Comparison of ENCODE assay signal across 19 cellular contexts in genomic region chr17:28365487-28365886, GRCh38. TPM values are rescaled to one million over a fixed set of nuclear protein-coding genes. Genes with fewer than 3 reads are reported as not detected.
DNase-seq lines count a peak whose midpoint lies in the region; ATAC-seq, FAIRE-seq and TF ChIP-seq lines count a peak whose summit lies in the region.
"Had no signal": no experiment of that assay in that cellular context is flagged by ENCODE, and none has a peak within 500 bp of the region (broad histone marks: within the 10 kb centered on the region; RNA-seq: fewer than 3 reads in every experiment).

No MANE protein-coding gene starts in this region.

- peak in 1 of 2 experiments; percentile 47; a peak in 1 of 4 replicates for TF ChIP-seq POLR2A in HepG2 (IDR thresholded peaks at IDR 0.05; ENCODE audit: insufficient read depth in 1 of 2, low read depth in 2 of 2, low read length in 2 of 2)

- no peak for TF ChIP-seq RAD21 in HepG2 (CRISPR knock-in tag; IDR thresholded peaks at IDR 0.05)

- peak; percentile 30 for DNase-seq in D341Med (ENCODE audit: low spot score)
- DNase-seq in NCI-H1694 treated with DMSO at 0.1 percent for 48 hours (lab: John Stamatoyannopoulos, UW) = peak; percentile 20
- peak; percentile 81 for DNase-seq in WERI-Rb-1
- no peak for DNase-seq in HepG2 (ENCODE audit: low spot score)
- no peak for DNase-seq in AG08396 (ENCODE audit: low spot score)
- no peak for DNase-seq in NCI-H226
- DNase-seq: 8988T; Calu3; CD4-positive, CD25-positive, alpha-beta regulatory T cell; DMS53 had no signal

- no peak for TF ChIP-seq CTCF in WERI-Rb-1 (IDR thresholded peaks at IDR 0.05; ENCODE audit: low read depth, low read length)
- no peak for TF ChIP-seq CTCF in HepG2 (CRISPR knock-in tag; IDR thresholded peaks at IDR 0.05)

- H3K4me3 ChIP-seq in WERI-Rb-1 (ENCODE audit: low read depth, low read length) (no peak overlapping the region), HepG2 (replicated peaks in 1 of 3; ENCODE audit: insufficient read depth in 1 of 3, low read depth in 2 of 3, low read length in 3 of 3) (no peak overlapping the region)
- H3K4me3 ChIP-seq: BLaER1 treated with 17β-estradiol and CSF1 and Interleukin-3, amounts not matched to agents 10 nM and 100 nM; HAP-1; K562 had no signal

- ATAC-seq in HepG2 (no peak), HG03469 (IDR thresholded peaks at IDR 0.05; ENCODE audit: unreplicated experiment) (no peak), HG02798 (IDR thresholded peaks at IDR 0.05; ENCODE audit: poor library complexity, unreplicated experiment) (no peak)
- ATAC-seq: K562 had no signal

- FAIRE-seq in HepG2 (lab: Jason Lieb, UNC) = no peak
- FAIRE-seq: GM18507, H1, K562 had no signal

- intact Hi-C loops in HepG2 (cut with micrococcal nuclease; ENCODE audit: unreplicated experiment) = no loop called here

- no peak overlapping the region for H3K4me2 ChIP-seq in HepG2 (ENCODE audit: low read depth, low read length)
- H3K4me2 ChIP-seq: BLaER1 treated with 17β-estradiol and CSF1 and Interleukin-3, amounts not matched to agents 10 nM and 100 nM had no signal

- H3K27me3 ChIP-seq in WERI-Rb-1 (ENCODE audit: insufficient read depth, low read depth, severe bottlenecking) (no peaks in the 10 kb centered on the region), HepG2 (ENCODE audit: control insufficient read depth in 1 of 2, insufficient read depth in 2 of 2, low read length in 2 of 2) (no peaks in the 10 kb centered on the region)
- H3K27me3 ChIP-seq: BLaER1 treated with 17β-estradiol and CSF1 and Interleukin-3, amounts not matched to agents 10 nM and 100 nM had no signal

- POLR2A ChIA-PET in HepG2 (lab: Yijun Ruan, JAX) = interaction anchor here (1.8 to 8.3 kb wide), 4 partner anchors 8 to 40 kb away, joined by 11 to 183 read pairs (median 92); partner anchors contain the start of genes IFT20, POLDIP2, SLC46A1 and TNFAIP1

- peaks cover 43% of the 10 kb centered on the region for H3K4me1 ChIP-seq in HepG2 (ENCODE audit: insufficient read depth, low read length)
- H3K4me1 ChIP-seq: HAP-1 had no signal

- H3K9me3 ChIP-seq in WERI-Rb-1 (ENCODE audit: severe bottlenecking) (no peaks in the 10 kb centered on the region), HepG2 (ENCODE audit: low read length) (no peaks in the 10 kb centered on the region)
- H3K9me3 ChIP-seq: BLaER1 treated with 17β-estradiol and CSF1 and Interleukin-3, amounts not matched to agents 10 nM and 100 nM; HAP-1 had no signal

- H3K27ac ChIP-seq in WERI-Rb-1 (peak overlapping the region; percentile 83), HepG2 (ENCODE audit: extremely low read length, insufficient read depth, low read length) (no peak overlapping the region)
- H3K27ac ChIP-seq: BLaER1 treated with 17β-estradiol and CSF1 and Interleukin-3, amounts not matched to agents 10 nM and 100 nM; HL-60 had no signal

- in situ Hi-C loops in HepG2 (cut with HindIII; ENCODE audit: extremely low pct_ligation_motif_present, low pct_unique_long_range_greater_than_20kb) = no loop called here

- H2AFZ ChIP-seq in HepG2 (ENCODE audit: low read length) = no peak overlapping the region

- CTCF ChIA-PET in HepG2 (lab: Yijun Ruan, JAX; ENCODE audit: low intra/inter-chr PET ratio, low total read pairs) = no interaction called here

- BruUV-seq in HepG2 (replicated peaks; lab: Mats Ljungman, UMichigan) = no TSS peak

- TF ChIP-seq EP300 in HepG2 (IDR thresholded peaks at IDR 0.05; ENCODE audit: low read depth in 2 of 2, low read length in 2 of 2) (no peak), HepG2 (CRISPR knock-in tag; IDR thresholded peaks at IDR 0.05; ENCODE audit: borderline replicate concordance) (no peak)

- H3K36me3 ChIP-seq in WERI-Rb-1 (peaks cover 18% of the 10 kb centered on the region), HepG2 (replicated peaks in 1 of 2; ENCODE audit: control insufficient read depth in 1 of 2, insufficient read depth in 2 of 2, low read length in 2 of 2) (peaks cover 12 to 29% of the 10 kb centered on the region in 2 experiments)

- H3K79me2 ChIP-seq in HepG2 (ENCODE audit: insufficient read depth, low read length) = peaks cover 7% of the 10 kb centered on the region

- no peaks in the 10 kb centered on the region for H4K20me1 ChIP-seq in HepG2 (ENCODE audit: insufficient read depth, low read length)

- WGBS in HepG2 (ENCODE audit: low lambda C conversion rate) = 96% methylated on average over 3 of the region's 3 CpGs

- no peak overlapping the region for H3K9ac ChIP-seq in HepG2 (ENCODE audit: insufficient read depth, low read depth, low read length)
- H3K9ac ChIP-seq: BLaER1 treated with 17β-estradiol and CSF1 and Interleukin-3, amounts not matched to agents 10 nM and 100 nM had no signal

RNA-seq across cellular contexts. Expression of gene SEBOX, which starts 0.5 kb away (rescaled TPM):
- total RNA-seq in HepG2 (2016; rRNA removed; fragmentation: Illumina TruSeq; extraction: Trizol) = not detected in 2 replicates
- total RNA-seq in HepG2 (2016; cell fraction: cytosol; rRNA removed; fragmentation: Illumina TruSeq; extraction: Trizol; ENCODE audit: low read depth) = not detected in 2 replicates
- not detected in 2 replicates for total RNA-seq in HepG2 (2016; cell fraction: insoluble cytoplasmic fraction; rRNA removed; fragmentation: Illumina TruSeq; extraction: Trizol)
- not detected in 2 replicates for total RNA-seq in HepG2 (2016; cell fraction: membrane; rRNA removed; fragmentation: Illumina TruSeq; extraction: Trizol)
- not detected in 2 replicates for total RNA-seq in HepG2 (2016; cell fraction: nucleus; rRNA removed; fragmentation: Illumina TruSeq; extraction: Trizol)
- not detected in 2 replicates for polyA plus RNA-seq in HepG2 (2011; rRNA removed)
- not detected in 2 replicates for polyA plus RNA-seq in HepG2 (2011; cell fraction: cytosol; rRNA removed)
- polyA plus RNA-seq in HepG2 (2011; cell fraction: nucleus; rRNA removed) = 0.43 TPM in 1 of 2 replicates, not detected in the other
- polyA plus RNA-seq in HepG2 (2012) = not detected in 2 replicates
- polyA plus RNA-seq in HepG2 (2016; cell fraction: cytosol; fragmentation: Illumina TruSeq; extraction: Trizol; ENCODE audit: low read depth) = not detected in 2 replicates
- polyA plus RNA-seq in HepG2 (2016; cell fraction: insoluble cytoplasmic fraction; fragmentation: Illumina TruSeq; extraction: Trizol; ENCODE audit: low read depth) = not detected in 2 replicates
- not detected in 2 replicates for polyA plus RNA-seq in HepG2 (2016; cell fraction: membrane; fragmentation: Illumina TruSeq; extraction: Trizol; ENCODE audit: low read depth)
- polyA plus RNA-seq in HepG2 (2016; cell fraction: nucleus; fragmentation: Illumina TruSeq; extraction: Trizol; ENCODE audit: insufficient read depth, low read depth) = not detected in 2 replicates
- 0.34 TPM in 1 of 2 replicates, not detected in the other for polyA minus RNA-seq in HepG2 (2011; rRNA and poly(A)+ RNA removed; ENCODE audit: low replicate concordance)
- not detected in 2 replicates for polyA minus RNA-seq in HepG2 (2011; cell fraction: cytosol; rRNA and poly(A)+ RNA removed)
- not detected in 2 replicates for polyA minus RNA-seq in HepG2 (2011; cell fraction: nucleus; rRNA and poly(A)+ RNA removed)
- total RNA-seq: Calu3; CD4-positive, CD25-positive, alpha-beta regulatory T cell; Daoy; H1; K562 had no signal
- polyA plus RNA-seq: CD4-positive, CD25-positive, alpha-beta regulatory T cell; H1; K562 had no signal

RNA-seq across cellular contexts. Expression of gene VTN, which starts 4.6 kb away (rescaled TPM):
- total RNA-seq in HepG2 (2016; rRNA removed; fragmentation: Illumina TruSeq; extraction: Trizol) = 43.9 and 108 TPM in 2 replicates
- 11.6 and 13.5 TPM in 2 replicates for total RNA-seq in HepG2 (2016; cell fraction: cytosol; rRNA removed; fragmentation: Illumina TruSeq; extraction: Trizol; ENCODE audit: low read depth)
- 42.5 and 110 TPM in 2 replicates for total RNA-seq in HepG2 (2016; cell fraction: insoluble cytoplasmic fraction; rRNA removed; fragmentation: Illumina TruSeq; extraction: Trizol)
- 21.9 and 23.9 TPM in 2 replicates for total RNA-seq in HepG2 (2016; cell fraction: membrane; rRNA removed; fragmentation: Illumina TruSeq; extraction: Trizol)
- total RNA-seq in HepG2 (2016; cell fraction: nucleus; rRNA removed; fragmentation: Illumina TruSeq; extraction: Trizol) = 103 and 124 TPM in 2 replicates
- polyA plus RNA-seq in HepG2 (2011; rRNA removed) = 131 and 230 TPM in 2 replicates
- 124 and 146 TPM in 2 replicates for polyA plus RNA-seq in HepG2 (2011; cell fraction: cytosol; rRNA removed)
- 140 and 166 TPM in 2 replicates for polyA plus RNA-seq in HepG2 (2011; cell fraction: nucleus; rRNA removed)
- polyA plus RNA-seq in HepG2 (2012) = 284 and 339 TPM in 2 replicates
- 22.3 and 24.7 TPM in 2 replicates for polyA plus RNA-seq in HepG2 (2016; cell fraction: cytosol; fragmentation: Illumina TruSeq; extraction: Trizol; ENCODE audit: low read depth)
- polyA plus RNA-seq in HepG2 (2016; cell fraction: insoluble cytoplasmic fraction; fragmentation: Illumina TruSeq; extraction: Trizol; ENCODE audit: low read depth) = 46.3 and 58.2 TPM in 2 replicates
- polyA plus RNA-seq in HepG2 (2016; cell fraction: membrane; fragmentation: Illumina TruSeq; extraction: Trizol; ENCODE audit: low read depth) = 29.7 and 32.6 TPM in 2 replicates
- polyA plus RNA-seq in HepG2 (2016; cell fraction: nucleus; fragmentation: Illumina TruSeq; extraction: Trizol; ENCODE audit: insufficient read depth, low read depth) = 199 and 223 TPM in 2 replicates
- 37.6 and 134 TPM in 2 replicates for polyA minus RNA-seq in HepG2 (2011; rRNA and poly(A)+ RNA removed; ENCODE audit: low replicate concordance)
- 45.8 and 97.8 TPM in 2 replicates for polyA minus RNA-seq in HepG2 (2011; cell fraction: cytosol; rRNA and poly(A)+ RNA removed)
- polyA minus RNA-seq in HepG2 (2011; cell fraction: nucleus; rRNA and poly(A)+ RNA removed) = 30.3 and 66.1 TPM in 2 replicates
- total RNA-seq: Calu3; CD4-positive, CD25-positive, alpha-beta regulatory T cell; Daoy; H1 had no signal

RNA-seq across cellular contexts. Expression of gene SARM1, which starts 6.0 kb away (rescaled TPM):
- total RNA-seq in HepG2 (2016; rRNA removed; fragmentation: Illumina TruSeq; extraction: Trizol) = 0.25 and 0.73 TPM in 2 replicates
- total RNA-seq in HepG2 (2016; cell fraction: cytosol; rRNA removed; fragmentation: Illumina TruSeq; extraction: Trizol; ENCODE audit: low read depth) = 0.09 and 0.20 TPM in 2 replicates
- 0.73 and 0.78 TPM in 2 replicates for total RNA-seq in HepG2 (2016; cell fraction: insoluble cytoplasmic fraction; rRNA removed; fragmentation: Illumina TruSeq; extraction: Trizol)
- total RNA-seq in HepG2 (2016; cell fraction: membrane; rRNA removed; fragmentation: Illumina TruSeq; extraction: Trizol) = 0.09 and 0.28 TPM in 2 replicates
- 0.84 and 0.94 TPM in 2 replicates for total RNA-seq in HepG2 (2016; cell fraction: nucleus; rRNA removed; fragmentation: Illumina TruSeq; extraction: Trizol)
- polyA plus RNA-seq in HepG2 (2011; rRNA removed) = 0.86 and 1.1 TPM in 2 replicates
- polyA plus RNA-seq in HepG2 (2011; cell fraction: cytosol; rRNA removed) = 0.30 and 0.56 TPM in 2 replicates
- 5.4 and 6.1 TPM in 2 replicates for polyA plus RNA-seq in HepG2 (2011; cell fraction: nucleus; rRNA removed)
- polyA plus RNA-seq in HepG2 (2012) = 0.36 and 3.0 TPM in 2 replicates
- 0.14 and 0.16 TPM in 2 replicates for polyA plus RNA-seq in HepG2 (2016; cell fraction: cytosol; fragmentation: Illumina TruSeq; extraction: Trizol; ENCODE audit: low read depth)
- 0.27 and 0.61 TPM in 2 replicates for polyA plus RNA-seq in HepG2 (2016; cell fraction: insoluble cytoplasmic fraction; fragmentation: Illumina TruSeq; extraction: Trizol; ENCODE audit: low read depth)
- 0.22 and 0.23 TPM in 2 replicates for polyA plus RNA-seq in HepG2 (2016; cell fraction: membrane; fragmentation: Illumina TruSeq; extraction: Trizol; ENCODE audit: low read depth)
- 2.1 and 2.7 TPM in 2 replicates for polyA plus RNA-seq in HepG2 (2016; cell fraction: nucleus; fragmentation: Illumina TruSeq; extraction: Trizol; ENCODE audit: insufficient read depth, low read depth)
- polyA minus RNA-seq in HepG2 (2011; rRNA and poly(A)+ RNA removed; ENCODE audit: low replicate concordance) = 2.2 and 23.4 TPM in 2 replicates
- polyA minus RNA-seq in HepG2 (2011; cell fraction: cytosol; rRNA and poly(A)+ RNA removed) = 0.09 and 0.30 TPM in 2 replicates
- polyA minus RNA-seq in HepG2 (2011; cell fraction: nucleus; rRNA and poly(A)+ RNA removed) = 3.9 TPM in 2 replicates

RNA-seq across cellular contexts. Expression of gene POLDIP2, which starts 8.2 kb away (rescaled TPM):
- total RNA-seq in HepG2 (2016; rRNA removed; fragmentation: Illumina TruSeq; extraction: Trizol) = 114 and 127 TPM in 2 replicates
- total RNA-seq in HepG2 (2016; cell fraction: cytosol; rRNA removed; fragmentation: Illumina TruSeq; extraction: Trizol; ENCODE audit: low read depth) = 63.3 and 67.3 TPM in 2 replicates
- 112 and 115 TPM in 2 replicates for total RNA-seq in HepG2 (2016; cell fraction: insoluble cytoplasmic fraction; rRNA removed; fragmentation: Illumina TruSeq; extraction: Trizol)
- total RNA-seq in HepG2 (2016; cell fraction: membrane; rRNA removed; fragmentation: Illumina TruSeq; extraction: Trizol) = 118 and 133 TPM in 2 replicates
- 47.1 and 53.4 TPM in 2 replicates for total RNA-seq in HepG2 (2016; cell fraction: nucleus; rRNA removed; fragmentation: Illumina TruSeq; extraction: Trizol)
- polyA plus RNA-seq in HepG2 (2011; rRNA removed) = 85.9 and 86.0 TPM in 2 replicates
- 82.5 and 91.5 TPM in 2 replicates for polyA plus RNA-seq in HepG2 (2011; cell fraction: cytosol; rRNA removed)
- polyA plus RNA-seq in HepG2 (2011; cell fraction: nucleus; rRNA removed) = 40.8 and 49.4 TPM in 2 replicates
- 60.2 and 73.0 TPM in 2 replicates for polyA plus RNA-seq in HepG2 (2012)
- polyA plus RNA-seq in HepG2 (2016; cell fraction: cytosol; fragmentation: Illumina TruSeq; extraction: Trizol; ENCODE audit: low read depth) = 78.3 and 93.1 TPM in 2 replicates
- polyA plus RNA-seq in HepG2 (2016; cell fraction: insoluble cytoplasmic fraction; fragmentation: Illumina TruSeq; extraction: Trizol; ENCODE audit: low read depth) = 128 and 147 TPM in 2 replicates
- polyA plus RNA-seq in HepG2 (2016; cell fraction: membrane; fragmentation: Illumina TruSeq; extraction: Trizol; ENCODE audit: low read depth) = 120 and 126 TPM in 2 replicates
- polyA plus RNA-seq in HepG2 (2016; cell fraction: nucleus; fragmentation: Illumina TruSeq; extraction: Trizol; ENCODE audit: insufficient read depth, low read depth) = 79.9 and 84.9 TPM in 2 replicates
- 108 and 190 TPM in 2 replicates for polyA minus RNA-seq in HepG2 (2011; rRNA and poly(A)+ RNA removed; ENCODE audit: low replicate concordance)
- 42.1 and 47.7 TPM in 2 replicates for polyA minus RNA-seq in HepG2 (2011; cell fraction: cytosol; rRNA and poly(A)+ RNA removed)
- polyA minus RNA-seq in HepG2 (2011; cell fraction: nucleus; rRNA and poly(A)+ RNA removed) = 22.0 and 26.2 TPM in 2 replicates

RNA-seq across cellular contexts. Expression of gene TNFAIP1, which starts 29.9 kb away (rescaled TPM):
- 17.5 and 18.7 TPM in 2 replicates for total RNA-seq in HepG2 (2016; rRNA removed; fragmentation: Illumina TruSeq; extraction: Trizol)
- 3.0 and 3.3 TPM in 2 replicates for total RNA-seq in HepG2 (2016; cell fraction: cytosol; rRNA removed; fragmentation: Illumina TruSeq; extraction: Trizol; ENCODE audit: low read depth)
- total RNA-seq in HepG2 (2016; cell fraction: insoluble cytoplasmic fraction; rRNA removed; fragmentation: Illumina TruSeq; extraction: Trizol) = 17.6 and 18.0 TPM in 2 replicates
- 10.3 and 13.6 TPM in 2 replicates for total RNA-seq in HepG2 (2016; cell fraction: membrane; rRNA removed; fragmentation: Illumina TruSeq; extraction: Trizol)
- total RNA-seq in HepG2 (2016; cell fraction: nucleus; rRNA removed; fragmentation: Illumina TruSeq; extraction: Trizol) = 10.7 and 12.2 TPM in 2 replicates
- 40.6 and 42.8 TPM in 2 replicates for polyA plus RNA-seq in HepG2 (2011; rRNA removed)
- 26.7 and 28.6 TPM in 2 replicates for polyA plus RNA-seq in HepG2 (2011; cell fraction: cytosol; rRNA removed)
- 42.5 and 48.1 TPM in 2 replicates for polyA plus RNA-seq in HepG2 (2011; cell fraction: nucleus; rRNA removed)
- 16.3 and 24.4 TPM in 2 replicates for polyA plus RNA-seq in HepG2 (2012)
- 3.2 and 5.3 TPM in 2 replicates for polyA plus RNA-seq in HepG2 (2016; cell fraction: cytosol; fragmentation: Illumina TruSeq; extraction: Trizol; ENCODE audit: low read depth)
- polyA plus RNA-seq in HepG2 (2016; cell fraction: insoluble cytoplasmic fraction; fragmentation: Illumina TruSeq; extraction: Trizol; ENCODE audit: low read depth) = 18.4 and 21.2 TPM in 2 replicates
- polyA plus RNA-seq in HepG2 (2016; cell fraction: membrane; fragmentation: Illumina TruSeq; extraction: Trizol; ENCODE audit: low read depth) = 8.2 and 8.8 TPM in 2 replicates
- 17.9 and 19.3 TPM in 2 replicates for polyA plus RNA-seq in HepG2 (2016; cell fraction: nucleus; fragmentation: Illumina TruSeq; extraction: Trizol; ENCODE audit: insufficient read depth, low read depth)
- polyA minus RNA-seq in HepG2 (2011; rRNA and poly(A)+ RNA removed; ENCODE audit: low replicate concordance) = 67.1 and 165 TPM in 2 replicates
- 30.3 and 32.2 TPM in 2 replicates for polyA minus RNA-seq in HepG2 (2011; cell fraction: cytosol; rRNA and poly(A)+ RNA removed)
- polyA minus RNA-seq in HepG2 (2011; cell fraction: nucleus; rRNA and poly(A)+ RNA removed) = 20.6 and 26.7 TPM in 2 replicates

Comparison
In these comparisons a context has a peak if more than half of its experiments do, and no peak if none do; other contexts are left out.
1. DNase-seq: peak in D341Med (single experiment), NCI-H1694 treated with DMSO at 0.1 percent for 48 hours (single experiment) and WERI-Rb-1 (single experiment); none in HepG2 (single experiment), AG08396 (single experiment) and NCI-H226 (single experiment).